8 cellular contexts compared by ENCODE assay signal in the genomic region with DNA sequence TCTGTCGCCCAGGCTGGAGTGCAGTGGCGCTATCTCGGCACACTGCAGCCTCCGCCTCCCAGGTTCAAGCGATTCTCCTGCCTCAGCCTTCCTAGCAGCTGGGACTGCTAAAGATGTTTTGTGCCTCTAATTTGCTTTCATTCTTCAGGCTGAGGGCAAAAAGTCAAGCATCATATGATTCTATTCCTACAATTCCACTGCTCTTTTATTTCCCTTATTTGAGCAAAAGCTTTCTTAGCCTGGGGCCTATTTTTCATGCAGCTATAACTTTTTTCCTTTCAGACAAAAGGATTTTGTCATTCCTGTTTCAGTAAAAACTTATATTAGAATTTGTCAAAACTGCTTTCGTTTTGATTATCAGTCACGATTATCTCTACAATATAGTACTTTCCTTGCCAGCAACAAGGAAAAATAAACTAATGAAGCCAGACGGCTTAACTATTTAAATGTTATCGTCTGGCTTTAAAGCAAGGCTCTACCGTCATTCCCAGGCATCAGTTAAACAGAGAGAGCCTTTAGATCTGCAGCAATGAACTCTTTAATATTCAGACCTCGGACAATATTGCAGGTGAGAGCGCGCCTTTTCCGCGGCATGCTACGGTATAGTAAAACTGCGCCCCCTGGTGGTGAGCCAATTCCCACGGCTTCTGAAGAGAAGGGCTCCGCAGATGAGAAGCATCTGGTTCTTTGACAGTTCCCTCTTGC. TPM values are rescaled to one million over a fixed set of nuclear protein-coding genes. Genes with fewer than 3 reads are reported as not detected.
DNase-seq lines count a peak whose midpoint lies in the region; ATAC-seq, FAIRE-seq and TF ChIP-seq lines count a peak whose summit lies in the region.

No MANE protein-coding gene starts in this region.

- no peak overlapping the region for H3K27ac ChIP-seq in neuronal stem cell (replicated peaks; ENCODE audit: low read length)

- H3K27me3 ChIP-seq in neuronal stem cell (ENCODE audit: control insufficient read depth in 3 of 3, insufficient read depth in 3 of 3, low read depth in 1 of 3, low read length in 3 of 3): no peaks in the 10 kb centered on the region

- peak; percentile 78 for DNase-seq in DMS114 treated with DMSO at 0.1 percent for 48 hours (lab: John Stamatoyannopoulos, UW; ENCODE audit: unreplicated experiment)
- DNase-seq in LoVo (ENCODE audit: low spot score): peak; percentile 91
- DNase-seq in RCC 7860 (ENCODE audit: low spot score): peak; percentile 37
- DNase-seq in activated T-helper 1 cell treated with anti-CD3 and anti-CD28 coated beads, Interleukin-12 subunit alpha, Interleukin-12 subunit beta, Interleukin-2, Interleukin-4 antibody, amounts not matched to agents 30 ng/mL and 10 ng/mL and 1 ng/mL, durations not matched to agents 14 hours and 24 hours and 36 hours (ENCODE audit: low spot score): peak; percentile 69
- peak; percentile 88 for DNase-seq in fibroblast of the aortic adventitia (ENCODE audit: low read depth)
- peak; percentile 65 for DNase-seq in neuronal stem cell (ENCODE audit: low spot score)
- DNase-seq in stimulated activated naive CD8-positive, alpha-beta T cell treated with anti-CD3 and anti-CD28 coated beads, Interleukin-15, amount 100 ng/mL, for 72 hours: peak; percentile 81 to 82

- peak overlapping the region; percentile 59 for H3K4me3 ChIP-seq in fibroblast of the aortic adventitia (ENCODE audit: low read depth, low read length)
- H3K4me3 ChIP-seq in neuronal stem cell (ENCODE audit: low read length in 2 of 2): peak overlapping the region in 1 of 2 donors; percentile 2

- no peaks in the 10 kb centered on the region for H3K79me1 ChIP-seq in neuronal stem cell (ENCODE audit: low read depth, low read length)

- peaks cover 3 to 11% of the 10 kb centered on the region in 2 donors for H3K4me1 ChIP-seq in neuronal stem cell (ENCODE audit: control insufficient read depth in 2 of 2, insufficient read depth in 1 of 2, low read depth in 1 of 2, low read length in 2 of 2)

- H3K27me3 Mint-ChIP-seq in activated T-helper 1 cell treated with anti-CD3 and anti-CD28 coated beads, Interleukin-12 subunit alpha, Interleukin-12 subunit beta, Interleukin-2, Interleukin-4 antibody, amounts not matched to agents 30 ng/mL and 10 ng/mL and 1 ng/mL, durations not matched to agents 14 hours and 24 hours and 36 hours (ENCODE audit: insufficient read depth): peaks cover 47% of the 10 kb centered on the region
- H3K27me3 Mint-ChIP-seq in stimulated activated naive CD8-positive, alpha-beta T cell treated with anti-CD3 and anti-CD28 coated beads, Interleukin-15, amount 100 ng/mL, for 72 hours: no peaks in the 10 kb centered on the region

- no peak overlapping the region for H2BK5ac ChIP-seq in neuronal stem cell (ENCODE audit: low read length)

- H3K4me2 ChIP-seq in neuronal stem cell (ENCODE audit: insufficient read depth, low read length, poor library complexity, severe bottlenecking): no peak overlapping the region

- H4K91ac ChIP-seq in neuronal stem cell (ENCODE audit: low read depth, low read length, poor library complexity): no peak overlapping the region

- no peak overlapping the region for H2BK15ac ChIP-seq in neuronal stem cell (ENCODE audit: low read length)

- no peak overlapping the region for H3K9ac ChIP-seq in neuronal stem cell (ENCODE audit: low read depth, low read length, poor library complexity)

- intact Hi-C loops in activated T-helper 1 cell treated with anti-CD3 and anti-CD28 coated beads, Interleukin-12 subunit alpha, Interleukin-12 subunit beta, Interleukin-2, Interleukin-4 antibody, amounts not matched to agents 30 ng/mL and 10 ng/mL and 1 ng/mL, durations not matched to agents 14 hours and 24 hours and 36 hours (cut with micrococcal nuclease): loop anchor here (1.0 to 10.0 kb wide), 11 partner anchors 10 to 1790 kb away; a partner anchor contains a TSS

- H2BK12ac ChIP-seq in neuronal stem cell (ENCODE audit: low read length): no peak overlapping the region

- H3K9me3 ChIP-seq in neuronal stem cell (replicated peaks in 1 of 2; ENCODE audit: control insufficient read depth in 2 of 2, insufficient read depth in 1 of 2, low read depth in 1 of 2, low read length in 2 of 2): no peaks in the 10 kb centered on the region

- FAIRE-seq in RCC 7860 (lab: Jason Lieb, UNC): no peak

- H3K14ac ChIP-seq in neuronal stem cell (ENCODE audit: low read length): no peak overlapping the region

- no peak overlapping the region for H3K4ac ChIP-seq in neuronal stem cell (ENCODE audit: low read length)

- peak overlapping the region; percentile 26 for H3K27ac Mint-ChIP-seq in activated T-helper 1 cell treated with anti-CD3 and anti-CD28 coated beads, Interleukin-12 subunit alpha, Interleukin-12 subunit beta, Interleukin-2, Interleukin-4 antibody, amounts not matched to agents 30 ng/mL and 10 ng/mL and 1 ng/mL, durations not matched to agents 14 hours and 24 hours and 36 hours
- H3K27ac Mint-ChIP-seq in stimulated activated naive CD8-positive, alpha-beta T cell treated with anti-CD3 and anti-CD28 coated beads, Interleukin-15, amount 100 ng/mL, for 72 hours: no peak overlapping the region

- no peaks in the 10 kb centered on the region for H3K9me3 Mint-ChIP-seq in activated T-helper 1 cell treated with anti-CD3 and anti-CD28 coated beads, Interleukin-12 subunit alpha, Interleukin-12 subunit beta, Interleukin-2, Interleukin-4 antibody, amounts not matched to agents 30 ng/mL and 10 ng/mL and 1 ng/mL, durations not matched to agents 14 hours and 24 hours and 36 hours
- H3K9me3 Mint-ChIP-seq in stimulated activated naive CD8-positive, alpha-beta T cell treated with anti-CD3 and anti-CD28 coated beads, Interleukin-15, amount 100 ng/mL, for 72 hours: no peaks in the 10 kb centered on the region

- peak; percentile 43 for ATAC-seq in GM21786 (IDR thresholded peaks at IDR 0.05; ENCODE audit: unreplicated experiment)
- ATAC-seq in stimulated activated naive CD8-positive, alpha-beta T cell treated with anti-CD3 and anti-CD28 coated beads, Interleukin-15, amount 100 ng/mL, for 72 hours: peak; percentile 50

- H2AK5ac ChIP-seq in neuronal stem cell (ENCODE audit: low read depth, low read length): no peak overlapping the region

- peak overlapping the region; percentile 14 for H2AFZ ChIP-seq in neuronal stem cell (ENCODE audit: low read length)

- peaks cover 30% of the 10 kb centered on the region for H3K4me1 Mint-ChIP-seq in activated T-helper 1 cell treated with anti-CD3 and anti-CD28 coated beads, Interleukin-12 subunit alpha, Interleukin-12 subunit beta, Interleukin-2, Interleukin-4 antibody, amounts not matched to agents 30 ng/mL and 10 ng/mL and 1 ng/mL, durations not matched to agents 14 hours and 24 hours and 36 hours (ENCODE audit: low read depth)
- H3K4me1 Mint-ChIP-seq in stimulated activated naive CD8-positive, alpha-beta T cell treated with anti-CD3 and anti-CD28 coated beads, Interleukin-15, amount 100 ng/mL, for 72 hours: peaks cover 41% of the 10 kb centered on the region

- H3K36me3 Mint-ChIP-seq in activated T-helper 1 cell treated with anti-CD3 and anti-CD28 coated beads, Interleukin-12 subunit alpha, Interleukin-12 subunit beta, Interleukin-2, Interleukin-4 antibody, amounts not matched to agents 30 ng/mL and 10 ng/mL and 1 ng/mL, durations not matched to agents 14 hours and 24 hours and 36 hours (ENCODE audit: low read depth): no peaks in the 10 kb centered on the region

- H3K18ac ChIP-seq in neuronal stem cell (ENCODE audit: low read length): no peak overlapping the region

- WGBS in neuronal stem cell (ENCODE audit: extremely low coverage in 2 of 2, insufficient read length in 2 of 2, insufficient replicate concordance in 1 of 2), 2 donors: no CpG with 5 or more reads among the region's 19 CpGs

- H4K8ac ChIP-seq in neuronal stem cell (ENCODE audit: low read depth, low read length): no peak overlapping the region

- no peaks in the 10 kb centered on the region for H3K36me3 ChIP-seq in neuronal stem cell (replicated peaks in 1 of 2; ENCODE audit: control insufficient read depth in 2 of 2, insufficient read depth in 2 of 2, low read length in 2 of 2)

- no peak overlapping the region for H2BK120ac ChIP-seq in neuronal stem cell (ENCODE audit: low read depth, low read length)

- H3K4me3 Mint-ChIP-seq in activated T-helper 1 cell treated with anti-CD3 and anti-CD28 coated beads, Interleukin-12 subunit alpha, Interleukin-12 subunit beta, Interleukin-2, Interleukin-4 antibody, amounts not matched to agents 30 ng/mL and 10 ng/mL and 1 ng/mL, durations not matched to agents 14 hours and 24 hours and 36 hours: peak overlapping the region; percentile 80
- H3K4me3 Mint-ChIP-seq in stimulated activated naive CD8-positive, alpha-beta T cell treated with anti-CD3 and anti-CD28 coated beads, Interleukin-15, amount 100 ng/mL, for 72 hours: peak overlapping the region; percentile 81 to 83

- TF ChIP-seq CTCF in fibroblast of the aortic adventitia (IDR thresholded peaks at IDR 0.05; ENCODE audit: insufficient read depth, low read length): peak; percentile 88

- no peak overlapping the region for H3K23ac ChIP-seq in neuronal stem cell (ENCODE audit: low read depth, low read length, poor library complexity)

RNA-seq across cellular contexts. Expression of a gene that starts 1.4 kb away (rescaled TPM):
- 2.5 and 2.6 TPM in 2 replicates for total RNA-seq in activated T-helper 1 cell treated with anti-CD3 and anti-CD28 coated beads, Interleukin-12 subunit alpha, Interleukin-12 subunit beta, Interleukin-2, Interleukin-4 antibody, amounts not matched to agents 30 ng/mL and 10 ng/mL and 1 ng/mL, durations not matched to agents 14 hours and 24 hours and 36 hours
- 9.4 and 16.6 TPM in 2 replicates for total RNA-seq in fibroblast of the aortic adventitia (ENCODE audit: low replicate concordance)
- 3.2 TPM for polyA plus RNA-seq in neuronal stem cell (2013, experiment 1 of 2)
- polyA plus RNA-seq in neuronal stem cell (2013, experiment 2 of 2): 3.5 TPM

Comparison
In these comparisons a context has a peak if more than half of its experiments do, and no peak if none do; other contexts are left out.
1. DNase-seq: peak in every context shown above with its lines; median percentile 91 in LoVo; 88 in fibroblast of the aortic adventitia; 82 in stimulated activated naive CD8-positive, alpha-beta T cell treated with anti-CD3 and anti-CD28 coated beads, Interleukin-15, amount 100 ng/mL, for 72 hours; 78 in DMS114 treated with DMSO at 0.1 percent for 48 hours; 69 in activated T-helper 1 cell treated with anti-CD3 and anti-CD28 coated beads, Interleukin-12 subunit alpha, Interleukin-12 subunit beta, Interleukin-2, Interleukin-4 antibody, amounts not matched to agents 30 ng/mL and 10 ng/mL and 1 ng/mL, durations not matched to agents 14 hours and 24 hours and 36 hours; 65 in neuronal stem cell; 37 in RCC 7860.